Comparison of ENCODE assay signal across 8 cellular contexts in the genomic region with DNA sequence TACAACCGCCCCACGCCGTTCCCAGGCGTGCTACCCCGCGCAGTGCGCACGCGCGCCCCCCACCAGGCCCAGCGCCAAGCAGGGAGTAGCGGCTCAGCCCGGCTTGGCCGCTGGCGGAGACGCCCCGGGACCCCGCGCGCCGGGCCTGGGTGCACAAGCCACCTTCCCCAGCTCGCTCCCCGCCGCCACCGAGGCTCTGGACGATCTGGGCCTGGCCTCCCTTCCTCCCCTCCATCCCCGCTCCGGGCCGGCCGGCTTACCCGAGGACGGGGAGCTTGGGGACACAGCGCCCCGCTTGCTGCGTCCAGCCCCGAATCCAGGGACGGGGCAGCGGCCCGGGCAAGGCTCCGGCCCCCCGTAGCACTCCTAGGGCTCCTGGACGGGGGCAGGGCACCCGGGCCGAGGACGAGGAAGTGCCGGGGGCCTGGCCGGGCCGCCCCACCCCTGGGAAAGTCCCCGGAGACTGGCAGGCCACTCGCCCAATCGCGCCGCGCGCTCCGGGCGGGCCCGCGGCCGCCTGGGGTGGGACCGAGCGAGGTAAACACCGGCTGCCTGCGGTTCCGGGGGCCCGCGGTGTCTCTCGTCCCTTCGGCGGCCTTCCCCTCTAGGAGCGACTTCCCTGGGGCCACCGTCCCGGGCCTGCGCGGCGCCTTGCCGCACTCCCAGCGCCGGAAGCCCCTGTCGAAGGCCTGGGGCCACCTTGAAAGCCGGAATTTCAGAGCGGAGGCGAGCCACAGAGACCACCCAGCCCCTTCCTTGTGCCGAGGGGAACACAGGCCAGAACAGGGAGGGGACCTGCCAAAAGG. TPM values are rescaled to one million over a fixed set of nuclear protein-coding genes. Genes with fewer than 3 reads are reported as not detected.
DNase-seq lines count a peak whose midpoint lies in the region; ATAC-seq and TF ChIP-seq lines count a peak whose summit lies in the region.

A gene with protein sequence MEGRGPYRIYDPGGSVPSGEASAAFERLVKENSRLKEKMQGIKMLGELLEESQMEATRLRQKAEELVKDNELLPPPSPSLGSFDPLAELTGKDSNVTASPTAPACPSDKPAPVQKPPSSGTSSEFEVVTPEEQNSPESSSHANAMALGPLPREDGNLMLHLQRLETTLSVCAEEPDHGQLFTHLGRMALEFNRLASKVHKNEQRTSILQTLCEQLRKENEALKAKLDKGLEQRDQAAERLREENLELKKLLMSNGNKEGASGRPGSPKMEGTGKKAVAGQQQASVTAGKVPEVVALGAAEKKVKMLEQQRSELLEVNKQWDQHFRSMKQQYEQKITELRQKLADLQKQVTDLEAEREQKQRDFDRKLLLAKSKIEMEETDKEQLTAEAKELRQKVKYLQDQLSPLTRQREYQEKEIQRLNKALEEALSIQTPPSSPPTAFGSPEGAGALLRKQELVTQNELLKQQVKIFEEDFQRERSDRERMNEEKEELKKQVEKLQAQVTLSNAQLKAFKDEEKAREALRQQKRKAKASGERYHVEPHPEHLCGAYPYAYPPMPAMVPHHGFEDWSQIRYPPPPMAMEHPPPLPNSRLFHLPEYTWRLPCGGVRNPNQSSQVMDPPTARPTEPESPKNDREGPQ (minus strand): TSS at position 415 of the 806 bp plus-strand sequence. CDS start 15,939 bp downstream, outside the sequence.

- H3K9me3 ChIP-seq in prostate gland = no peaks in the 10 kb centered on the region

- no peaks in the 10 kb centered on the region for H3K36me3 ChIP-seq in prostate gland

- peak within 1 kb of the TSS; percentile 59 to 77 for H3K4me3 ChIP-seq in prostate gland

- no peaks in the 10 kb centered on the region for H3K27me3 ChIP-seq in prostate gland (replicated peaks; ENCODE audit: insufficient read depth)

- peak; percentile 86 for TF ChIP-seq POLR2A in prostate gland (IDR thresholded peaks at IDR 0.05)

- ATAC-seq in HG02678 (IDR thresholded peaks at IDR 0.05; ENCODE audit: unreplicated experiment) (peak; percentile 72), left cardiac atrium (peak; percentile 96 to 98)

- no peaks in the 10 kb centered on the region for H3K9me3 Mint-ChIP-seq in T-helper 1 cell treated with Interleukin-12 subunit alpha and Interleukin-12 subunit beta and Interleukin-4 antibody, amounts not matched to agents 30 μg/mL and 1 μg/mL, for 36 hours

- peak within 1 kb of the TSS; percentile 95 for H3K4me3 Mint-ChIP-seq in T-helper 1 cell treated with Interleukin-12 subunit alpha and Interleukin-12 subunit beta and Interleukin-4 antibody, amounts not matched to agents 30 μg/mL and 1 μg/mL, for 36 hours

- peak within 1 kb of the TSS; percentile 90 to 95 for H3K27ac ChIP-seq in prostate gland

- H3K27ac Mint-ChIP-seq in T-helper 1 cell treated with Interleukin-12 subunit alpha and Interleukin-12 subunit beta and Interleukin-4 antibody, amounts not matched to agents 30 μg/mL and 1 μg/mL, for 36 hours = peak within 1 kb of the TSS; percentile 84

- intact Hi-C loops in left cardiac atrium (cut with DNase I) (no loop called here), prostate gland (cut with DNase I) (loop anchor here (2.0 kb wide), 1 partner anchor 18 kb away; no protein-coding TSS in a partner anchor)

- DNase-seq in GM13977 (ENCODE audit: low spot score) (peak; percentile 98), NCI-H1105 treated with DMSO at 0.1 percent for 48 hours (lab: John Stamatoyannopoulos, UW) (peak; percentile 49), amniotic epithelial cell (ENCODE audit: low read depth) (peak; percentile 74), left cardiac atrium (peak; percentile 93), prostate gland (ENCODE audit: low spot score) (peak; percentile 95), ureter (ENCODE audit: low spot score) (peak; percentile 95)

- H3K4me1 Mint-ChIP-seq in T-helper 1 cell treated with Interleukin-12 subunit alpha and Interleukin-12 subunit beta and Interleukin-4 antibody, amounts not matched to agents 30 μg/mL and 1 μg/mL, for 36 hours (ENCODE audit: low read depth) = peaks cover 78% of the 10 kb centered on the region

- WGBS in prostate gland = under 1% methylated on average over 77 of the region's 84 CpGs

- in situ Hi-C loops in GM13977 (cut with MboI; ENCODE audit: low pct_unique_long_range_greater_than_20kb, low sequenced_read_pairs, unreplicated experiment) = no loop called here

- no peaks in the 10 kb centered on the region for H3K4me1 ChIP-seq in prostate gland (replicated peaks)

- peaks cover 47% of the 10 kb centered on the region for H3K36me3 Mint-ChIP-seq in T-helper 1 cell treated with Interleukin-12 subunit alpha and Interleukin-12 subunit beta and Interleukin-4 antibody, amounts not matched to agents 30 μg/mL and 1 μg/mL, for 36 hours (ENCODE audit: low read depth)

- H3K27me3 Mint-ChIP-seq in T-helper 1 cell treated with Interleukin-12 subunit alpha and Interleukin-12 subunit beta and Interleukin-4 antibody, amounts not matched to agents 30 μg/mL and 1 μg/mL, for 36 hours (ENCODE audit: low read depth) = no peaks in the 10 kb centered on the region

- no peak for TF ChIP-seq CTCF in GM13977 (IDR thresholded peaks at IDR 0.05; ENCODE audit: extremely low read depth, insufficient read depth, missing control alignments)
- peak in 1 of 4 experiments; percentile 5 for TF ChIP-seq CTCF in prostate gland (IDR thresholded peaks at IDR 0.05)

RNA-seq across cellular contexts. Expression of the gene that starts here (rescaled TPM):
- 100 to 1,000 TPM in 1 of 2 donors, 10 to 100 TPM in 1; 80.4 to 101 TPM for total RNA-seq in left cardiac atrium
- total RNA-seq in prostate gland = 10 to 100 TPM; 61.9 to 81.6 TPM
- total RNA-seq in ureter = 75.4 TPM

Comparison
In these comparisons a context has a peak if more than half of its experiments do, and no peak if none do; other contexts are left out.
1. Peak in every context shown above with its lines: DNase-seq, ATAC-seq, H3K4me3 ChIP-seq and H3K27ac ChIP-seq.